Comparison of ENCODE assay signal across 15 cellular contexts in genomic region chr1:23629728-23630290, GRCh38.
"Had no signal": no experiment of that assay in that cellular context is flagged by ENCODE, and none has a peak within 500 bp of the region (broad histone marks: within the 10 kb centered on the region; RNA-seq: fewer than 3 reads in every experiment).

No MANE protein-coding gene starts in this region.

- H3K4me3 ChIP-seq: thyroid gland, vagina had no signal

- H3K27me3 ChIP-seq: thyroid gland, vagina had no signal

- ATAC-seq: activated CD8-positive, alpha-beta memory T cell treated with anti-CD3 and anti-CD28 coated beads, Interleukin-2, amount 10 ng/mL, durations not matched to agents 7 days and 5 days; activated T-cell treated with anti-CD3 and anti-CD28 coated beads, Interleukin-2, amount 50 U/mL, for 4 hours; effector memory CD8-positive, alpha-beta T cell had no signal

- H3K27ac Mint-ChIP-seq: activated CD8-positive, alpha-beta memory T cell treated with anti-CD3 and anti-CD28 coated beads, Interleukin-2, amount 10 ng/mL, durations not matched to agents 7 days and 5 days; effector memory CD8-positive, alpha-beta T cell had no signal

- DNase-seq: activated CD8-positive, alpha-beta memory T cell treated with anti-CD3 and anti-CD28 coated beads, Interleukin-2, amount 10 ng/mL, durations not matched to agents 7 days and 5 days; activated gamma-delta T cell; activated T-cell treated with anti-CD3 and anti-CD28 coated beads, Interleukin-2, amount 50 U/mL, for 4 hours; effector memory CD8-positive, alpha-beta T cell; erythroblast; kidney; retina; stimulated activated CD4-positive, alpha-beta T cell treated with anti-CD3 and anti-CD28 coated beads, Interleukin-15, amount 100 ng/mL, for 24 hours; stimulated activated CD4-positive, alpha-beta T cell treated with anti-CD3 and anti-CD28 coated beads, Interleukin-4, amount 100 ng/mL, for 24 hours; T-helper 2 cell; thyroid gland had no signal

- H3K36me3 Mint-ChIP-seq: activated CD8-positive, alpha-beta memory T cell treated with anti-CD3 and anti-CD28 coated beads, Interleukin-2, amount 10 ng/mL, durations not matched to agents 7 days and 5 days; mesothelial cell of epicardium had no signal

- H3K9me3 Mint-ChIP-seq: activated T-cell treated with anti-CD3 and anti-CD28 coated beads, Interleukin-2, amount 50 U/mL, for 4 hours; mesothelial cell of epicardium had no signal

- H3K9me3 ChIP-seq: neutrophil, thyroid gland, vagina had no signal

- H3K36me3 ChIP-seq: neutrophil, thyroid gland, vagina had no signal

- H3K4me3 Mint-ChIP-seq: activated CD8-positive, alpha-beta memory T cell treated with anti-CD3 and anti-CD28 coated beads, Interleukin-2, amount 10 ng/mL, durations not matched to agents 7 days and 5 days; mesothelial cell of epicardium had no signal

- H3K27ac ChIP-seq: neutrophil, vagina had no signal

- H3K27me3 Mint-ChIP-seq: activated CD8-positive, alpha-beta memory T cell treated with anti-CD3 and anti-CD28 coated beads, Interleukin-2, amount 10 ng/mL, durations not matched to agents 7 days and 5 days; central memory CD8-positive, alpha-beta T cell had no signal
